13 cellular contexts compared by ENCODE assay signal in the genomic region with DNA sequence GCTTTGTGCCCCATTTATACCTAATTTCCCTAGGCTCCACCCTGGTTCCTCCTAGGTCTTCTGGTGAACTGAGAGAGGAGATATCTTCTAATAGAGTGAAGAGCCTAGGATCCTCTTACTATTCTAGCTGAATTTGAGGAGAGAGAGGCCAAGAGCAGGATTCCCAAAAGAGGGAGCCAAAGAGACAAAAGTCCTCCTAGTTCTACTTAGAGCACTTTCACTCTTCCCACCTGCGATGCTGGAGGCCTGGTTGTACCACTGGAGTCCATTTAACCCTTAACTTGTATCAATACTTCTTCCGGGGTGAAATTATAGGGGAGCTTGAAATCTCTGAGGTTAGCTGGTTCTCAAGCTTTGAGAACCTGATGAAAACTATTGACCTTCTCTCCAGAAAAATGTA. TPM values are rescaled to one million over a fixed set of nuclear protein-coding genes. Genes with fewer than 3 reads are reported as not detected.
DNase-seq lines count a peak whose midpoint lies in the region; ATAC-seq, FAIRE-seq and TF ChIP-seq lines count a peak whose summit lies in the region.
"Had no signal": no experiment of that assay in that cellular context is flagged by ENCODE, and none has a peak within 500 bp of the region (broad histone marks: within the 10 kb centered on the region; RNA-seq: fewer than 3 reads in every experiment).

No MANE protein-coding gene starts in this region.

- no peaks in the 10 kb centered on the region for H3K9me3 Mint-ChIP-seq in T-helper 2 cell treated with Interferon-gamma antibody and Interleukin-4, amounts not matched to agents 5 μg/mL and 100 μg/mL, for 36 hours
- H3K9me3 Mint-ChIP-seq: stimulated activated naive CD8-positive, alpha-beta T cell treated with anti-CD3 and anti-CD28 coated beads, Interleukin-15, amount 100 ng/mL, for 72 hours had no signal

- no peak overlapping the region for H3K4me3 Mint-ChIP-seq in T-helper 2 cell treated with Interferon-gamma antibody and Interleukin-4, amounts not matched to agents 5 μg/mL and 100 μg/mL, for 36 hours
- H3K4me3 Mint-ChIP-seq: CD4-positive, alpha-beta memory T cell; stimulated activated naive CD8-positive, alpha-beta T cell treated with anti-CD3 and anti-CD28 coated beads, Interleukin-15, amount 100 ng/mL, for 72 hours had no signal

- no peak for FAIRE-seq in endothelial cell of umbilical vein (lab: Jason Lieb, UNC)

- H3K4me2 ChIP-seq in endothelial cell of umbilical vein (ENCODE audit: insufficient read depth, low read length) = no peak overlapping the region

- no peak overlapping the region for H3K9ac ChIP-seq in endothelial cell of umbilical vein (replicated peaks; ENCODE audit: extremely low read depth, insufficient read depth, low read length)

- no peaks in the 10 kb centered on the region for H3K9me1 ChIP-seq in endothelial cell of umbilical vein (replicated peaks; ENCODE audit: control insufficient read depth, extremely low read depth, insufficient read depth, low read length)

- H3K27ac Mint-ChIP-seq in T-helper 2 cell treated with Interferon-gamma antibody and Interleukin-4, amounts not matched to agents 5 μg/mL and 100 μg/mL, for 36 hours = no peak overlapping the region
- H3K27ac Mint-ChIP-seq: progenitor cell of endocrine pancreas; stimulated activated naive CD8-positive, alpha-beta T cell treated with anti-CD3 and anti-CD28 coated beads, Interleukin-15, amount 100 ng/mL, for 72 hours had no signal

- TF ChIP-seq POLR2A in endothelial cell of umbilical vein (IDR thresholded peaks at IDR 0.05; ENCODE audit: low read depth, low read length) = no peak

- intact Hi-C loops in endothelial cell of umbilical vein (cut with micrococcal nuclease) = loop anchor here (10.0 kb wide), 1 partner anchor 161 kb away; no protein-coding TSS in a partner anchor

- CTCF ChIA-PET in endothelial cell of umbilical vein (lab: Charles Lee) = interaction anchor here (0.9 to 9.9 kb wide), 14 partner anchors 9 to 316 kb away, joined by 3 to 428 read pairs (median 6); no protein-coding TSS in a partner anchor

- no peak for ATAC-seq in GM19324 (IDR thresholded peaks at IDR 0.05; ENCODE audit: low FRiP score, unreplicated experiment)
- ATAC-seq: gastrocnemius medialis; stimulated activated naive CD8-positive, alpha-beta T cell treated with anti-CD3 and anti-CD28 coated beads, Interleukin-15, amount 100 ng/mL, for 72 hours had no signal

- TF ChIP-seq CTCF in endothelial cell of umbilical vein (IDR thresholded peaks at IDR 0.05; ENCODE audit: extremely low read depth in 1 of 2, insufficient read depth in 1 of 2, low read depth in 1 of 2, low read length in 2 of 2) (peak in 1 of 2 donors; percentile 20), retinal pigment epithelial cell (conservative IDR thresholded peaks at IDR 0.05; ENCODE audit: low read depth, low read length) (peak; percentile 44)

- peaks cover 9% of the 10 kb centered on the region for H3K79me2 ChIP-seq in endothelial cell of umbilical vein (ENCODE audit: control insufficient read depth, insufficient read depth, low read length)

- H3K27me3 Mint-ChIP-seq in T-helper 2 cell treated with Interferon-gamma antibody and Interleukin-4, amounts not matched to agents 5 μg/mL and 100 μg/mL, for 36 hours (ENCODE audit: low read depth) = no peaks in the 10 kb centered on the region
- H3K27me3 Mint-ChIP-seq: CD4-positive, alpha-beta memory T cell; progenitor cell of endocrine pancreas; stimulated activated naive CD8-positive, alpha-beta T cell treated with anti-CD3 and anti-CD28 coated beads, Interleukin-15, amount 100 ng/mL, for 72 hours had no signal

- peaks cover 11% of the 10 kb centered on the region for H3K4me1 Mint-ChIP-seq in T-helper 2 cell treated with Interferon-gamma antibody and Interleukin-4, amounts not matched to agents 5 μg/mL and 100 μg/mL, for 36 hours (ENCODE audit: low read depth)

- no peak overlapping the region for H3K27ac ChIP-seq in endothelial cell of umbilical vein (ENCODE audit: insufficient read depth, low read depth, low read length)
- H3K27ac ChIP-seq: gastrocnemius medialis had no signal

- H3K36me3 Mint-ChIP-seq in T-helper 2 cell treated with Interferon-gamma antibody and Interleukin-4, amounts not matched to agents 5 μg/mL and 100 μg/mL, for 36 hours (ENCODE audit: low read depth) = peaks cover 6% of the 10 kb centered on the region

- H3K36me3 ChIP-seq in endothelial cell of umbilical vein (ENCODE audit: control insufficient read depth in 2 of 2, extremely low read depth in 1 of 2, insufficient read depth in 2 of 2, low read length in 2 of 2) = no peaks in the 10 kb centered on the region
- H3K36me3 ChIP-seq: gastrocnemius medialis had no signal

- POLR2A ChIA-PET in endothelial cell of umbilical vein (lab: Charles Lee) = no interaction called here

- no peaks in the 10 kb centered on the region for H3K9me3 ChIP-seq in endothelial cell of umbilical vein (replicated peaks; ENCODE audit: control insufficient read depth, insufficient read depth, low read length)
- H3K9me3 ChIP-seq: gastrocnemius medialis had no signal

- DNase-seq in NCI-H510A treated with DMSO at 0.1 percent for 48 hours (lab: John Stamatoyannopoulos, UW) = peak; percentile 55
- no peak for DNase-seq in NCI-H510A (lab: John Stamatoyannopoulos, UW)
- DNase-seq in NCI-H526 treated with DMSO at 0.1 percent for 48 hours (lab: John Stamatoyannopoulos, UW) = peak; percentile 51
- DNase-seq in endothelial cell of umbilical vein (ENCODE audit: low read depth, low spot score) = peak; percentile 24
- DNase-seq in retinal pigment epithelial cell (ENCODE audit: low read depth) = no peak
- DNase-seq in COLO668 (lab: John Stamatoyannopoulos, UW; ENCODE audit: unreplicated experiment) = no peak
- no peak for DNase-seq in T-helper 2 cell treated with Interferon-gamma antibody and Interleukin-4, amounts not matched to agents 5 μg/mL and 100 μg/mL, for 36 hours (ENCODE audit: low spot score)
- DNase-seq: activated effector memory CD4-positive, alpha-beta T cell treated with anti-CD3 and anti-CD28 coated beads, Interleukin-2, amount 50 U/mL, for 16 hours; CD4-positive, alpha-beta memory T cell; gastrocnemius medialis; stimulated activated naive CD8-positive, alpha-beta T cell treated with anti-CD3 and anti-CD28 coated beads, Interleukin-15, amount 100 ng/mL, for 72 hours had no signal

- no peaks in the 10 kb centered on the region for H3K27me3 ChIP-seq in endothelial cell of umbilical vein (ENCODE audit: control insufficient read depth in 2 of 2, insufficient read depth in 2 of 2, low read length in 2 of 2)
- H3K27me3 ChIP-seq: gastrocnemius medialis had no signal

- H2AFZ ChIP-seq in endothelial cell of umbilical vein (ENCODE audit: low read depth, low read length) = no peak overlapping the region

- no TSS peak for BruUV-seq in endothelial cell of umbilical vein (replicated peaks; lab: Mats Ljungman, UMichigan)

- H4K20me1 ChIP-seq in endothelial cell of umbilical vein (replicated peaks; ENCODE audit: control insufficient read depth, extremely low read depth, insufficient read depth, low read length) = no peaks in the 10 kb centered on the region

- no peak overlapping the region for H3K4me3 ChIP-seq in endothelial cell of umbilical vein (replicated peaks in 1 of 3; ENCODE audit: insufficient read depth in 1 of 3, low read depth in 1 of 3, low read length in 3 of 3)
- no peak overlapping the region for H3K4me3 ChIP-seq in retinal pigment epithelial cell (ENCODE audit: low read length)
- H3K4me3 ChIP-seq: gastrocnemius medialis had no signal

- H3K4me1 ChIP-seq in endothelial cell of umbilical vein (ENCODE audit: control insufficient read depth, extremely low read depth, insufficient read depth, low read length) = peaks cover 17% of the 10 kb centered on the region

- dilution Hi-C loops in endothelial cell of umbilical vein (cut with MboI; ENCODE audit: extremely low pct_ligation_motif_present, low sequenced_read_pairs) = no loop called here

TF ChIP-seq in endothelial cell of umbilical vein, 7 proteins besides CTCF, POLR2A, EP300 and RAD21:
- TF ChIP-seq MYC (IDR thresholded peaks at IDR 0.05; ENCODE audit: low read depth, low read length) (no peak), JUN (IDR thresholded peaks at IDR 0.05; ENCODE audit: borderline replicate concordance, insufficient read depth, insufficient read length, low read depth) (no peak), MAX (IDR thresholded peaks at IDR 0.05; ENCODE audit: insufficient read depth, insufficient read length) (no peak)

RNA-seq across cellular contexts. Expression of gene SSH2, which starts 3.4 kb away (rescaled TPM):
- total RNA-seq in endothelial cell of umbilical vein = 52.1 and 60.9 TPM in 2 replicates
- polyA plus RNA-seq in endothelial cell of umbilical vein = 23.2 and 24.6 TPM in 2 replicates
- polyA plus RNA-seq in endothelial cell of umbilical vein (2011; cell fraction: cytosol; rRNA removed) = 23.7 and 24.2 TPM in 2 replicates
- polyA plus RNA-seq in endothelial cell of umbilical vein (2011; cell fraction: nucleus; rRNA removed) = 58.4 and 66.2 TPM in 2 replicates
- polyA plus RNA-seq in endothelial cell of umbilical vein (2012) = 36.7 and 46.6 TPM in 2 replicates
- 97.4 and 99.7 TPM in 2 replicates for polyA minus RNA-seq in endothelial cell of umbilical vein
- 24.4 TPM for polyA minus RNA-seq in endothelial cell of umbilical vein (2011; cell fraction: cytosol; rRNA and poly(A)+ RNA removed)
- 92.7 and 120 TPM in 2 replicates for polyA minus RNA-seq in endothelial cell of umbilical vein (2011; cell fraction: nucleus; rRNA and poly(A)+ RNA removed)

RNA-seq across cellular contexts. Expression of gene EFCAB5, which starts 8.1 kb away (rescaled TPM):
- total RNA-seq in endothelial cell of umbilical vein = 0.40 and 0.44 TPM in 2 replicates
- 0.03 and 0.04 TPM in 2 replicates for polyA plus RNA-seq in endothelial cell of umbilical vein
- polyA plus RNA-seq in endothelial cell of umbilical vein (2011; cell fraction: cytosol; rRNA removed) = 0.08 and 0.26 TPM in 2 replicates
- 0.57 and 1.0 TPM in 2 replicates for polyA plus RNA-seq in endothelial cell of umbilical vein (2011; cell fraction: nucleus; rRNA removed)
- 0.54 and 0.59 TPM in 2 replicates for polyA plus RNA-seq in endothelial cell of umbilical vein (2012)
- polyA minus RNA-seq in endothelial cell of umbilical vein = not detected in 2 replicates
- polyA minus RNA-seq in endothelial cell of umbilical vein (2011; cell fraction: cytosol; rRNA and poly(A)+ RNA removed) = not detected
- polyA minus RNA-seq in endothelial cell of umbilical vein (2011; cell fraction: nucleus; rRNA and poly(A)+ RNA removed) = 0.58 and 0.87 TPM in 2 replicates
- total RNA-seq: progenitor cell of endocrine pancreas had no signal

Comparison
In these comparisons a context has a peak if more than half of its experiments do, and no peak if none do; other contexts are left out.
1. DNase-seq: peak in NCI-H510A treated with DMSO at 0.1 percent for 48 hours (single experiment), NCI-H526 treated with DMSO at 0.1 percent for 48 hours (single experiment) and endothelial cell of umbilical vein (single experiment); none in NCI-H510A (single experiment), retinal pigment epithelial cell (single experiment), COLO668 (single experiment) and T-helper 2 cell treated with Interferon-gamma antibody and Interleukin-4, amounts not matched to agents 5 μg/mL and 100 μg/mL, for 36 hours (single experiment).